Comparison of ENCODE assay signal across 27 cellular contexts in genomic region chr15:87201986-87202385, GRCh38.
"Had no signal": no experiment of that assay in that cellular context is flagged by ENCODE, and none has a peak within 500 bp of the region (broad histone marks: within the 10 kb centered on the region; RNA-seq: fewer than 3 reads in every experiment).

No MANE protein-coding gene starts in this region.

- H2AFZ ChIP-seq: neural progenitor cell, parathyroid adenoma had no signal

- H3K9ac ChIP-seq: neural progenitor cell, parathyroid adenoma had no signal

- H3K27me3 ChIP-seq: neural progenitor cell, ovary, right lobe of liver, sigmoid colon, suprapubic skin, testis, tibial artery, transverse colon, upper lobe of right lung, uterus had no signal

- ATAC-seq: natural killer cell; psoas muscle; right cardiac atrium; right lobe of liver; stimulated activated memory B cell treated with anti-CD40 and anti-IgM and Interleukin-4, amounts not matched to agents 10 μg/mL and 1 μg/mL and 100 μg/mL, for 72 hours; stimulated activated naive CD8-positive, alpha-beta T cell treated with anti-CD3 and anti-CD28 coated beads, Interleukin-15, amount 100 ng/mL, for 72 hours; stimulated activated naive CD8-positive, alpha-beta T cell treated with anti-CD3 and anti-CD28 coated beads, Interleukin-15, Interleukin-2, amounts not matched to agents 100 U/mL and 50 U/mL, for 24 hours; upper lobe of right lung had no signal

- H3K27ac ChIP-seq: neural progenitor cell, ovary, parathyroid adenoma, psoas muscle, right lobe of liver, sigmoid colon, suprapubic skin, testis, tibial artery, transverse colon, upper lobe of right lung, uterus had no signal

- H3K4me1 ChIP-seq: neural progenitor cell, parathyroid adenoma, psoas muscle, right lobe of liver, sigmoid colon, suprapubic skin, testis, tibial artery, transverse colon, upper lobe of right lung, uterus had no signal

- H3K9me3 ChIP-seq: ovary, psoas muscle, right lobe of liver, sigmoid colon, suprapubic skin, testis, tibial artery, transverse colon, upper lobe of right lung, uterus had no signal

- H3K79me2 ChIP-seq: parathyroid adenoma had no signal

- H3K36me3 ChIP-seq: neural progenitor cell, ovary, right lobe of liver, sigmoid colon, suprapubic skin, tibial artery, transverse colon, upper lobe of right lung, uterus had no signal

- DNase-seq: natural killer cell; occipital lobe; ovary; posterior cingulate gyrus; psoas muscle; right cardiac atrium; right lobe of liver; sigmoid colon; small intestine; stimulated activated CD4-positive, alpha-beta T cell treated with anti-CD3 and anti-CD28 coated beads, Interleukin-15, amount 100 ng/mL, for 24 hours; stimulated activated CD4-positive, alpha-beta T cell treated with anti-CD3 and anti-CD28 coated beads, Interleukin-2, amount 100 ng/mL, for 24 hours; stimulated activated CD4-positive, alpha-beta T cell treated with anti-CD3 and anti-CD28 coated beads, Interleukin-2, amount 100 ng/mL, for 48 hours; stimulated activated CD4-positive, alpha-beta T cell treated with anti-CD3 and anti-CD28 coated beads, Interleukin-4, amount 100 ng/mL, for 4 hours; stimulated activated CD8-positive, alpha-beta memory T cell treated with anti-CD3 and anti-CD28 coated beads, Interleukin-4, amount 100 ng/mL, for 48 hours; stimulated activated naive CD4-positive, alpha-beta T cell; stimulated activated naive CD8-positive, alpha-beta T cell treated with anti-CD3 and anti-CD28 coated beads, Interleukin-15, amount 100 ng/mL, for 72 hours; stimulated activated naive CD8-positive, alpha-beta T cell treated with anti-CD3 and anti-CD28 coated beads, Interleukin-15, Interleukin-2, amounts not matched to agents 100 U/mL and 50 U/mL, for 24 hours; substantia nigra; testis; tibial artery; transverse colon; upper lobe of right lung; uterus had no signal

- H3K4me2 ChIP-seq: neural progenitor cell had no signal

- H3K4me3 ChIP-seq: neural progenitor cell, ovary, psoas muscle, right lobe of liver, sigmoid colon, suprapubic skin, testis, tibial artery, transverse colon, upper lobe of right lung, uterus had no signal
